In genomic region chr21:42051788-42052187, GRCh38 we compare ENCODE assay signal across 1 cellular context.
TF ChIP-seq lines count a peak whose summit lies in the region.

No MANE protein-coding gene starts in this region.

TF ChIP-seq in K562, 482 proteins besides CTCF, POLR2A, EP300 and RAD21 (continued from another document and continues in another):
- peak in 1 of 2 experiments; percentile 82; a peak in 2 of 4 replicates for TF ChIP-seq ZMIZ1 (IDR thresholded peaks at IDR 0.05; ENCODE audit: low read depth in 2 of 2, low read length in 2 of 2)
- peak; percentile 81 for TF ChIP-seq CXXC5 (CRISPR knock-in tag; IDR thresholded peaks at IDR 0.05)
- TF ChIP-seq PRDM10 (IDR thresholded peaks at IDR 0.05; ENCODE audit: partially characterized antibody), result no peak
- no peak for TF ChIP-seq MEF2D (tag; conservative IDR thresholded peaks at IDR 0.05; ENCODE audit: low read depth)
- TF ChIP-seq POU5F1 (IDR thresholded peaks at IDR 0.05; ENCODE audit: borderline replicate concordance, low read depth, low read length, partially characterized antibody), result no peak
- no peak for TF ChIP-seq POLR3G (IDR thresholded peaks at IDR 0.05; ENCODE audit: extremely low read depth, insufficient read length, insufficient replicate concordance)
- 0 out of 2 replicates have a peak, but pooled peaks have one; percentile 14 for TF ChIP-seq PKNOX1 (IDR thresholded peaks at IDR 0.05)
- no peak for TF ChIP-seq CHD4 (IDR thresholded peaks at IDR 0.05; ENCODE audit: insufficient read depth, insufficient replicate concordance, low read depth, low read length, poor library complexity, severe bottlenecking)
- no peak for TF ChIP-seq GMEB1 (CRISPR knock-in tag; IDR thresholded peaks at IDR 0.05)
- TF ChIP-seq TAF15 (IDR thresholded peaks at IDR 0.05; ENCODE audit: low read depth, low read length), result no peak
- peak; percentile 89 for TF ChIP-seq DPF2 (IDR thresholded peaks at IDR 0.05)
- TF ChIP-seq PRPF4 (IDR thresholded peaks at IDR 0.05; ENCODE audit: insufficient read depth, low read depth, low read length, poor library complexity, severe bottlenecking), result no peak
- no peak for TF ChIP-seq ZFX (CRISPR knock-in tag; IDR thresholded peaks at IDR 0.05)
- no peak for TF ChIP-seq NBN (IDR thresholded peaks at IDR 0.05; ENCODE audit: low read depth)
- peak; percentile 77 for TF ChIP-seq OTX1 (CRISPR knock-in tag; IDR thresholded peaks at IDR 0.05)
- TF ChIP-seq U2AF1 (optimal IDR thresholded peaks at IDR 0.05; ENCODE audit: low read depth, low read length), result no peak
- peak; percentile 37 for TF ChIP-seq NEUROD1 (IDR thresholded peaks at IDR 0.05; ENCODE audit: borderline replicate concordance, low read depth, low read length, partially characterized antibody)
- no peak for TF ChIP-seq IRF1 (CRISPR knock-in tag; IDR thresholded peaks at IDR 0.05; ENCODE audit: borderline replicate concordance)
- no peak for TF ChIP-seq HNRNPH1 (optimal IDR thresholded peaks at IDR 0.05; ENCODE audit: low read depth, low read length)
- TF ChIP-seq NR2C1 (IDR thresholded peaks at IDR 0.05), result no peak
- TF ChIP-seq NR2C1 (tag; IDR thresholded peaks at IDR 0.05), result no peak
- no peak for TF ChIP-seq RNF219 (CRISPR knock-in tag; IDR thresholded peaks at IDR 0.05)
- no peak for TF ChIP-seq TEAD2 (tag; IDR thresholded peaks at IDR 0.05)
- TF ChIP-seq CTBP1 (IDR thresholded peaks at IDR 0.05; ENCODE audit: borderline replicate concordance), result peak; percentile 98
- no peak for TF ChIP-seq FOXJ2 (tag; IDR thresholded peaks at IDR 0.05)
- no peak for TF ChIP-seq PATZ1 (CRISPR knock-in tag; IDR thresholded peaks at IDR 0.05; ENCODE audit: borderline replicate concordance)
- TF ChIP-seq MBD2 (IDR thresholded peaks at IDR 0.05; ENCODE audit: borderline replicate concordance, low read depth), result no peak
- no peak for TF ChIP-seq E2F1 (CRISPR knock-in tag; IDR thresholded peaks at IDR 0.05)
- no peak for TF ChIP-seq STAT6 (CRISPR knock-in tag; IDR thresholded peaks at IDR 0.05)
- no peak for TF ChIP-seq ARNT (IDR thresholded peaks at IDR 0.05)
- no peak for TF ChIP-seq ZBTB8A (IDR thresholded peaks at IDR 0.05; ENCODE audit: partially characterized antibody)
- TF ChIP-seq ZBED1 (IDR thresholded peaks at IDR 0.05), result no peak
- TF ChIP-seq PPARD (CRISPR knock-in tag; IDR thresholded peaks at IDR 0.05), result no peak
- no peak for TF ChIP-seq ZBTB49 (CRISPR knock-in tag; IDR thresholded peaks at IDR 0.05; ENCODE audit: borderline replicate concordance)
- TF ChIP-seq ZNF778 (CRISPR knock-in tag; IDR thresholded peaks at IDR 0.05), result no peak
- no peak for TF ChIP-seq CHCHD3 (CRISPR knock-in tag; IDR thresholded peaks at IDR 0.05)
- peak; percentile 46; the same call in 1 of the 2 replicates for TF ChIP-seq ZNF644 (tag; IDR thresholded peaks at IDR 0.05; ENCODE audit: low read depth)
- no peak for TF ChIP-seq PHTF2 (CRISPR knock-in tag; IDR thresholded peaks at IDR 0.05)
